Comparison of ENCODE assay signal across 12 cellular contexts in the genomic region with DNA sequence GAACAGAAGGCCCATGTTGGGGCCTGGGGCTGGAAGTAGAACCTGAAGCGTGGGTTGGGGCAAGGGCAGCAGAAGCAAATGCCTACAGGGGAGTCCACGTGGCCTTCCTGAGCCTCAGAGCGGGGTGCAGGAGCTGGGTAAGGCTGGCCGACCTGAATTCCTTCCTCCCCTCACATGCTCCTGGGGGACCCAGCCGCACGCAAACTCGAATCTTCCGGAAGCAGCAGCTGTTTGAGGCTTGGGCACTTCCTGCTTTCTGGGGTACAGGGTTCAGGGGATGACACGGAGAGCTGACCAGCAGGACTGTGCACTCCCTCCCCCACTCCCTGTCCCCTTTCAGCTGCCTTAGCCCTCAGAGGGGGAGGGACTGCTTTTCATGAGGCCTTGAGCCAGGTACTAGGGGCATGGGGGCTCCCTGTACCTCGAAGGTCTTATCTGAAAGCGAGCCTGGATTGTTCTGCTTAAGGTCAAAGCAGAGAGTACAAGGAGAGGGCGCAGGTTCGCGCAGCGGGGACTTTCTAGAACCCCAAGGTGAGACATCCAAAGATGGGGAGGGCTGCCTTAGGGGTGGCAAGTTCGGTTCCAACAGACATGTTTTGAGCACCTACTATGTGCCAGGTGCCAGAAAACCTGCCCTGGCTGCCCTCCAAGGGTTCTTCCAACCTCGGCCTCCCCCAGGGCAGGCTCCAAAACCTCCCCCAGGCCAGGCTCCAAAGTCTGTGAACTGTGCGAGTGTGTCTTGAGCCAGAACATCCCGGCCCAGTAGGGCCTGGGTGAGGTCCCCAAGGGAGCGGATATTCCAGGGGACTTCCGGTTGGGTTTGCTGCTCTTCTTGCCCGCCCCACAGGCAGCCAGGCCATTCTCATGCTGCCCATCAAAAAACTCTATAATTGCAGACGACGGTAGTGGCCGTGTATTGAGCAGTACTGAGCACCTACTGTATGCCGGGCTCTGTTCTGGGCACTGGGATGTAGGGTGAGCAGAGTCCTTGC. TPM values are rescaled to one million over a fixed set of nuclear protein-coding genes. Genes with fewer than 3 reads are reported as not detected.
DNase-seq lines count a peak whose midpoint lies in the region; ATAC-seq and TF ChIP-seq lines count a peak whose summit lies in the region.
"Had no signal": no experiment of that assay in that cellular context is flagged by ENCODE, and none has a peak within 500 bp of the region (broad histone marks: within the 10 kb centered on the region; RNA-seq: fewer than 3 reads in every experiment).

No MANE protein-coding gene starts in this region.

- intact Hi-C loops in activated T-helper 1 cell treated with anti-CD3 and anti-CD28 coated beads, Interleukin-12 subunit alpha, Interleukin-12 subunit beta, Interleukin-2, Interleukin-4 antibody, amounts not matched to agents 30 ng/mL and 10 ng/mL and 1 ng/mL, durations not matched to agents 14 hours and 24 hours and 36 hours (cut with micrococcal nuclease), result no loop called here
- intact Hi-C loops in mucosa of descending colon (cut with DNase I, micrococcal nuclease), result no loop called here
- intact Hi-C loops in ovary (cut with DNase I), result loop anchor here in 1 of 4 donors (10.0 kb wide), 1 partner anchor 112 kb away; no protein-coding TSS in a partner anchor

- DNase-seq in CD4-positive, CD25-positive, alpha-beta regulatory T cell, result peak in 1 of 3 donors; percentile 66
- no peak for DNase-seq in activated T-helper 1 cell treated with anti-CD3 and anti-CD28 coated beads, Interleukin-12 subunit alpha, Interleukin-12 subunit beta, Interleukin-2, Interleukin-4 antibody, amounts not matched to agents 30 ng/mL and 10 ng/mL and 1 ng/mL, durations not matched to agents 14 hours and 24 hours and 36 hours (ENCODE audit: low spot score)
- DNase-seq in mucosa of descending colon (peak; percentile 44 to 73 (median 49)), NCI-H82 treated with DMSO at 0.1 percent for 48 hours (lab: John Stamatoyannopoulos, UW; ENCODE audit: unreplicated experiment) (no peak), SJCRH30 (no peak), ovary (no peak)
- DNase-seq: activated CD8-positive, alpha-beta memory T cell treated with anti-CD3 and anti-CD28 coated beads, Interleukin-2, amount 50 U/mL, for 48 hours; effector CD4-positive, alpha-beta T cell; islet precursor cell; PC-3 had no signal

- 70 to 81% (median 72%) methylated on average over 26 of the region's 26 CpGs for WGBS in ovary, 3 donors

- H3K9me3 Mint-ChIP-seq in CD4-positive, CD25-positive, alpha-beta regulatory T cell, result no peaks in the 10 kb centered on the region
- no peaks in the 10 kb centered on the region for H3K9me3 Mint-ChIP-seq in activated T-helper 1 cell treated with anti-CD3 and anti-CD28 coated beads, Interleukin-12 subunit alpha, Interleukin-12 subunit beta, Interleukin-2, Interleukin-4 antibody, amounts not matched to agents 30 ng/mL and 10 ng/mL and 1 ng/mL, durations not matched to agents 14 hours and 24 hours and 36 hours

- H3K27me3 ChIP-seq in CD4-positive, CD25-positive, alpha-beta regulatory T cell (ENCODE audit: control insufficient read depth, insufficient read depth, low read length), result no peaks in the 10 kb centered on the region
- no peaks in the 10 kb centered on the region for H3K27me3 ChIP-seq in SJCRH30
- H3K27me3 ChIP-seq in ovary, result no peaks in the 10 kb centered on the region

- H3K27me3 Mint-ChIP-seq in CD4-positive, CD25-positive, alpha-beta regulatory T cell, result no peaks in the 10 kb centered on the region
- H3K27me3 Mint-ChIP-seq in activated T-helper 1 cell treated with anti-CD3 and anti-CD28 coated beads, Interleukin-12 subunit alpha, Interleukin-12 subunit beta, Interleukin-2, Interleukin-4 antibody, amounts not matched to agents 30 ng/mL and 10 ng/mL and 1 ng/mL, durations not matched to agents 14 hours and 24 hours and 36 hours (ENCODE audit: insufficient read depth), result no peaks in the 10 kb centered on the region

- peak overlapping the region; percentile 84 to 95 (median 88) for H3K4me3 Mint-ChIP-seq in CD4-positive, CD25-positive, alpha-beta regulatory T cell
- peak overlapping the region; percentile 79 for H3K4me3 Mint-ChIP-seq in activated T-helper 1 cell treated with anti-CD3 and anti-CD28 coated beads, Interleukin-12 subunit alpha, Interleukin-12 subunit beta, Interleukin-2, Interleukin-4 antibody, amounts not matched to agents 30 ng/mL and 10 ng/mL and 1 ng/mL, durations not matched to agents 14 hours and 24 hours and 36 hours

- no peak for ATAC-seq in CD4-positive, CD25-positive, alpha-beta regulatory T cell (ENCODE audit: low read depth in 2 of 2)
- peak; percentile 33 for ATAC-seq in HG03108 (IDR thresholded peaks at IDR 0.05; ENCODE audit: unreplicated experiment)
- peak; percentile 43 for ATAC-seq in mucosa of descending colon
- ATAC-seq in GM19328 (IDR thresholded peaks at IDR 0.05; ENCODE audit: unreplicated experiment), result no peak
- ATAC-seq: PC-3 had no signal

- H3K4me1 Mint-ChIP-seq in CD4-positive, CD25-positive, alpha-beta regulatory T cell, result peaks cover 0 to 49% (median 36%) of the 10 kb centered on the region in 4 donors
- H3K4me1 Mint-ChIP-seq in activated T-helper 1 cell treated with anti-CD3 and anti-CD28 coated beads, Interleukin-12 subunit alpha, Interleukin-12 subunit beta, Interleukin-2, Interleukin-4 antibody, amounts not matched to agents 30 ng/mL and 10 ng/mL and 1 ng/mL, durations not matched to agents 14 hours and 24 hours and 36 hours (ENCODE audit: low read depth), result peaks cover 81% of the 10 kb centered on the region

- peaks cover 31% of the 10 kb centered on the region for H3K36me3 ChIP-seq in CD4-positive, CD25-positive, alpha-beta regulatory T cell (ENCODE audit: control insufficient read depth, insufficient read depth, low read length)
- no peaks in the 10 kb centered on the region for H3K36me3 ChIP-seq in mucosa of descending colon (ENCODE audit: low read depth)
- H3K36me3 ChIP-seq in SJCRH30, result no peaks in the 10 kb centered on the region
- no peaks in the 10 kb centered on the region for H3K36me3 ChIP-seq in ovary

- peaks cover 28% of the 10 kb centered on the region for H3K36me3 Mint-ChIP-seq in CD4-positive, CD25-positive, alpha-beta regulatory T cell
- H3K36me3 Mint-ChIP-seq in activated T-helper 1 cell treated with anti-CD3 and anti-CD28 coated beads, Interleukin-12 subunit alpha, Interleukin-12 subunit beta, Interleukin-2, Interleukin-4 antibody, amounts not matched to agents 30 ng/mL and 10 ng/mL and 1 ng/mL, durations not matched to agents 14 hours and 24 hours and 36 hours (ENCODE audit: low read depth), result peaks cover 24% of the 10 kb centered on the region

- peak overlapping the region; percentile 94 to 97 (median 96) for H3K27ac Mint-ChIP-seq in CD4-positive, CD25-positive, alpha-beta regulatory T cell
- peak overlapping the region; percentile 98 for H3K27ac Mint-ChIP-seq in activated T-helper 1 cell treated with anti-CD3 and anti-CD28 coated beads, Interleukin-12 subunit alpha, Interleukin-12 subunit beta, Interleukin-2, Interleukin-4 antibody, amounts not matched to agents 30 ng/mL and 10 ng/mL and 1 ng/mL, durations not matched to agents 14 hours and 24 hours and 36 hours

- no peak for TF ChIP-seq POLR2A in ovary (IDR thresholded peaks at IDR 0.05)

- H3K4me3 ChIP-seq in CD4-positive, CD25-positive, alpha-beta regulatory T cell (ENCODE audit: low read depth, low read length), result peak overlapping the region; percentile 32
- no peak overlapping the region for H3K4me3 ChIP-seq in mucosa of descending colon
- no peak overlapping the region for H3K4me3 ChIP-seq in SJCRH30
- H3K4me3 ChIP-seq in ovary, result no peak overlapping the region

- TF ChIP-seq EP300 in ovary (IDR thresholded peaks at IDR 0.05), result no peak

- H3K9me3 ChIP-seq in CD4-positive, CD25-positive, alpha-beta regulatory T cell (ENCODE audit: control insufficient read depth in 2 of 2, low read length in 2 of 2), result no peaks in the 10 kb centered on the region
- H3K9me3 ChIP-seq in mucosa of descending colon, result no peaks in the 10 kb centered on the region
- no peaks in the 10 kb centered on the region for H3K9me3 ChIP-seq in SJCRH30 (replicated peaks)
- no peaks in the 10 kb centered on the region for H3K9me3 ChIP-seq in ovary

- H3K27ac ChIP-seq in CD4-positive, CD25-positive, alpha-beta regulatory T cell (ENCODE audit: insufficient read depth, low read length, poor library complexity, severe bottlenecking), result peak overlapping the region; percentile 79
- no peak overlapping the region for H3K27ac ChIP-seq in SJCRH30
- no peak overlapping the region for H3K27ac ChIP-seq in ovary

- H3K4me1 ChIP-seq in CD4-positive, CD25-positive, alpha-beta regulatory T cell (ENCODE audit: control insufficient read depth, insufficient read depth, low read length, poor library complexity, severe bottlenecking), result peaks cover 29% of the 10 kb centered on the region
- H3K4me1 ChIP-seq in mucosa of descending colon (ENCODE audit: low read depth) (peaks cover 5% of the 10 kb centered on the region), SJCRH30 (no peaks in the 10 kb centered on the region), ovary (ENCODE audit: insufficient read depth) (no peaks in the 10 kb centered on the region)

- TF ChIP-seq CTCF in mucosa of descending colon (IDR thresholded peaks at IDR 0.05) (no peak), ovary (IDR thresholded peaks at IDR 0.05) (no peak)

RNA-seq across cellular contexts. Expression of gene NCF4, which starts 1.7 kb away (rescaled TPM):
- total RNA-seq in CD4-positive, CD25-positive, alpha-beta regulatory T cell, result 53.1 TPM
- polyA plus RNA-seq in CD4-positive, CD25-positive, alpha-beta regulatory T cell, result 100 to 1,000 TPM in 2 of 4 donors, 10 to 100 TPM in 2; 57.8 to 126 (median 84.6) TPM
- total RNA-seq in activated T-helper 1 cell treated with anti-CD3 and anti-CD28 coated beads, Interleukin-12 subunit alpha, Interleukin-12 subunit beta, Interleukin-2, Interleukin-4 antibody, amounts not matched to agents 30 ng/mL and 10 ng/mL and 1 ng/mL, durations not matched to agents 14 hours and 24 hours and 36 hours, result 15.6 and 17.3 TPM in 2 replicates
- 10 to 100 TPM in 2 of 3 donors, 1 to 10 TPM in 1; 6.3 to 15.2 (median 14.8) TPM for total RNA-seq in mucosa of descending colon
- total RNA-seq in SJCRH30 (2014; rRNA removed; shearing (Covaris generic)), result not detected in 2 replicates
- total RNA-seq in ovary, result 1 to 10 TPM; 2.2 to 6.7 (median 4.8) TPM
- 1 to 10 TPM; 4.6 to 5.0 TPM for polyA plus RNA-seq in ovary

RNA-seq across cellular contexts. Expression of gene PVALB, which starts 45.7 kb away (rescaled TPM):
- not detected for total RNA-seq in CD4-positive, CD25-positive, alpha-beta regulatory T cell
- not detected for polyA plus RNA-seq in CD4-positive, CD25-positive, alpha-beta regulatory T cell
- total RNA-seq in activated T-helper 1 cell treated with anti-CD3 and anti-CD28 coated beads, Interleukin-12 subunit alpha, Interleukin-12 subunit beta, Interleukin-2, Interleukin-4 antibody, amounts not matched to agents 30 ng/mL and 10 ng/mL and 1 ng/mL, durations not matched to agents 14 hours and 24 hours and 36 hours, result not detected in 2 replicates
- total RNA-seq in mucosa of descending colon (not detected), ovary (under 1 TPM in 1 of 7 donors, not detected in 6; 0.41 TPM)
- 0.45 TPM in 1 of 2 replicates, not detected in the other for total RNA-seq in SJCRH30 (2014; rRNA removed; shearing (Covaris generic))
- polyA plus RNA-seq in ovary, result under 1 TPM in 1 of 2 donors, not detected in 1; 0.47 TPM
- total RNA-seq: PC-3 had no signal

RNA-seq across cellular contexts. Expression of gene CSF2RB, which starts 50.9 kb away (rescaled TPM):
- total RNA-seq in CD4-positive, CD25-positive, alpha-beta regulatory T cell, result 27.0 TPM
- polyA plus RNA-seq in CD4-positive, CD25-positive, alpha-beta regulatory T cell, result 10 to 100 TPM in 2 of 4 donors, 1 to 10 TPM in 2; 5.7 to 10.6 (median 8.8) TPM
- total RNA-seq in activated T-helper 1 cell treated with anti-CD3 and anti-CD28 coated beads, Interleukin-12 subunit alpha, Interleukin-12 subunit beta, Interleukin-2, Interleukin-4 antibody, amounts not matched to agents 30 ng/mL and 10 ng/mL and 1 ng/mL, durations not matched to agents 14 hours and 24 hours and 36 hours, result 11.7 and 11.8 TPM in 2 replicates
- total RNA-seq in mucosa of descending colon (1 to 10 TPM; 4.1 to 8.1 (median 5.3) TPM), ovary (1 to 10 TPM in 4 of 7 donors, under 1 TPM in 3; 0.53 to 2.3 (median 1.8) TPM)
- total RNA-seq in SJCRH30 (2014; rRNA removed; shearing (Covaris generic)), result not detected in 2 replicates
- polyA plus RNA-seq in ovary, result 1 to 10 TPM in 1 of 2 donors, under 1 TPM in 1; 0.96 to 2.0 TPM
- total RNA-seq: PC-3 had no signal

Comparison
In these comparisons a context has a peak if more than half of its experiments do, and no peak if none do; other contexts are left out.
1. ATAC-seq: peak in HG03108 (single experiment) and mucosa of descending colon (single experiment); none in CD4-positive, CD25-positive, alpha-beta regulatory T cell (0 of 2) and GM19328 (single experiment).
2. DNase-seq: peak in mucosa of descending colon (3 of 3); none in activated T-helper 1 cell treated with anti-CD3 and anti-CD28 coated beads, Interleukin-12 subunit alpha, Interleukin-12 subunit beta, Interleukin-2, Interleukin-4 antibody, amounts not matched to agents 30 ng/mL and 10 ng/mL and 1 ng/mL, durations not matched to agents 14 hours and 24 hours and 36 hours (single experiment), NCI-H82 treated with DMSO at 0.1 percent for 48 hours (single experiment), SJCRH30 (0 of 2) and ovary (0 of 5).